Comparison of ENCODE assay signal across 1 cellular context in the genomic region with DNA sequence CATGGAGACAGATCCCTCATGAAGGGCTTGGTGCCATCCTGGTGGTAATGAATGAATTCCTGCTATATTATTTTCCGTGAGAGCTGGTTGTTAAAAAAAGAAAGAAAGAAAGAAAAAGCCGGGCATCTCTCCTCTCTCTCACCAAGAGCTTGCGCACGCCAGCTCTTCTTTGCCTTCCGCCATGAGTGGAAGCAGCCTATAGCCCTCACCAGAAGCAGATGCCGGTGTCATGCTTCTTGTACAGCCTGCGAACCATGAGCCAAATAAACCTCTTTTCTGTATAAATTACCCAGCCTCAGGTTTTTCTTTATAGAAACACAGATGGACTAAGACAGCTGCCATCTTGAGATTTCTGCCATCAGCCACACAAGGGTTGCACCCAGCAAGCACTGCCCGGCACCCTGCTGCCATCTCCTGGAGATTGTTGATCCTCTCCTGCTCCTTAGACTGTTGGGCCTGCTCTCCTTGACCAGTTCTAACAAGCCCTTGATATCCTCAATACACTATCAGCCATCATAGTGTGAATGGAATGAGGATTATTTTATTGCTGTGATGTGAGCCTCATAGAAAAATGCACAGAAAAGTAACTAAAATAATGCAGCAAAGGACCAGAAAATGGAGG.
TF ChIP-seq lines count a peak whose summit lies in the region.

No MANE protein-coding gene starts in this region.

TF ChIP-seq in IMR-90, 13 proteins besides CTCF, POLR2A, EP300 and RAD21:
- TF ChIP-seq MAZ (IDR thresholded peaks at IDR 0.05; ENCODE audit: borderline replicate concordance, low read depth, low read length), result no peak
- TF ChIP-seq SMC3 (IDR thresholded peaks at IDR 0.05; ENCODE audit: low read depth, low read length), result peak; percentile 4; the same call in 1 of the 2 replicates
- TF ChIP-seq RCOR1 (IDR thresholded peaks at IDR 0.05; ENCODE audit: insufficient replicate concordance, low read length), result no peak
- no peak for TF ChIP-seq RFX5 (IDR thresholded peaks at IDR 0.05; ENCODE audit: low read depth, low read length)
